8 cellular contexts compared by ENCODE assay signal in the genomic region with DNA sequence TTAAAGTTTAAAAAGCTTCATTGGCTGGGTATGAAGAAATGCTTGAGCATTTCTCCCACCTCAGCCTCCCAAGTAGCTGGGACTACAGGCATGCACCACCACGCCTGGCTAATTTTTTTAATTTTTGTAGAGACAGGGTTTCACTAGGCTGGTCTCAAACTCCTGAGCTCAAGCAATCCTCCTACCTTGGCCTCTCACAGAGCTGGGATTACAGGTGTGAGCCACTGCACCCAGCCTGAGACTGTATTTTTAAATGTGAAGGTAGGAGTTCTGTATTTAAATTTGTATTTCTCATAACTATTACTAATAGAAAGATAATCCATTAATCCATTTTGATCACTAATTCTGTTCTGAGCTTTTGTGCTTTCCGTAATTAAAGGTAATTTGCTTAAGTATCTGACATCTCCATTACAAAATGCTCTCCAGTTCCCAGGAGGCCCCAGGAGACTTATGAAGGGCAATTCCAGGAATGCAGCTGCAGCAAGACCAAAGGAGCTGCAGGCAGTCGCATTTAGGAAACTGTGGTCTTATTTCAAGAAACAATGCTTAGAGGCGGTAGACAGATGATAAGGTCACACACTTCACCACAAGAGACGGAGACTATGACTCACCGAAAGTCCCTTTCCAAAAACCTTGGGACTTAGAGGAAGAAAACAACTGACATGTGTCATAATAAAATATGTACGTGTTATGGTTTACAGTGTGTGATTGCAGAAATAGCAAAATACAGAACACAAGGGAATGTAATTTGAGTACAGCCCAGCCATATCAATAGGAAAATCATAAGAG.
DNase-seq lines count a peak whose midpoint lies in the region; ATAC-seq lines count a peak whose summit lies in the region.

No MANE protein-coding gene starts in this region.

- DNase-seq in NCI-H748 (lab: John Stamatoyannopoulos, UW; ENCODE audit: unreplicated experiment) (peak; percentile 21), NCI-H748 treated with DMSO at 0.1 percent for 48 hours (lab: John Stamatoyannopoulos, UW) (no peak), NCI-H82 (lab: John Stamatoyannopoulos, UW) (peak; percentile 83), activated T-cell treated with anti-CD3 and anti-CD28 coated beads for 4 hours (peak; percentile 53), glomerular visceral epithelial cell (ENCODE audit: extremely low spot score) (peak; percentile 81), SHP77 (lab: John Stamatoyannopoulos, UW) (no peak)
- DNase-seq in stimulated activated CD4-positive, alpha-beta T cell treated with anti-CD3 and anti-CD28 coated beads, Interleukin-1b, Interleukin-23, amount 100 ng/mL, for 48 hours = peak; percentile 79

- ATAC-seq in HG02970 (IDR thresholded peaks at IDR 0.05; ENCODE audit: low FRiP score, unreplicated experiment) = peak; percentile 72

Comparison
In these comparisons a context has a peak if more than half of its experiments do, and no peak if none do; other contexts are left out.
1. DNase-seq: peak in NCI-H748 (single experiment), NCI-H82 (single experiment), activated T-cell treated with anti-CD3 and anti-CD28 coated beads for 4 hours (single experiment), glomerular visceral epithelial cell (single experiment) and stimulated activated CD4-positive, alpha-beta T cell treated with anti-CD3 and anti-CD28 coated beads, Interleukin-1b, Interleukin-23, amount 100 ng/mL, for 48 hours (single experiment); none in NCI-H748 treated with DMSO at 0.1 percent for 48 hours (single experiment) and SHP77 (0 of 2).